In the genomic region with DNA sequence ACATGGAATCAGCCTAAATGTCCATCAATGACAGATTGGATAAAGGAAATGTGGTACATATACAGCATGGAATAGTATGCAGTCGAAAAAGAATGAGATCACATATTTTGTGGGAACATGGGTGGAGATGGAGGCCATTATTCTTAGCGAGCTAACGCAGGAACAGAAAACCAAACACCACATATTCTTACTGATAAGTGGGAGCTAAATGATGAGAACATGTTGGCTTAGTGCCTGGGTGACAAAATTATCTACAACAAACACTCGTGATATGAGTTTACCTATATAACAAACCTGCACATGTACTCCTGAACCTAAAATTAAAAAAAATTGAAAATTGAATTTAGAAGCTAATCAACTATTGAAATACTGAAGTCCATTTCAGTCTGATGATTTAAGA, we compare ENCODE assay signal across 40 cellular contexts. TPM values are rescaled to one million over a fixed set of nuclear protein-coding genes. Genes with fewer than 3 reads are reported as not detected.
"Had no signal": no experiment of that assay in that cellular context is flagged by ENCODE, and none has a peak within 500 bp of the region (broad histone marks: within the 10 kb centered on the region; RNA-seq: fewer than 3 reads in every experiment).

No MANE protein-coding gene starts in this region.

- DNase-seq: activated B cell treated with CpG ODN at 0.5 μM for 24 hours; activated CD4-positive, alpha-beta memory T cell treated with anti-CD3 and anti-CD28 coated beads for 36 hours; activated CD4-positive, alpha-beta T cell treated with anti-CD3 and anti-CD28 coated beads for 4 hours; activated CD4-positive, alpha-beta T cell treated with anti-CD3 and anti-CD28 coated beads, Interleukin-2, amount 10 ng/mL, durations not matched to agents 24 days and 14 days; activated CD4-positive, alpha-beta T cell treated with anti-CD3 and anti-CD28 coated beads, Interleukin-2, amount 50 U/mL, for 1 hour; activated CD4-positive, alpha-beta T cell treated with anti-CD3 and anti-CD28 coated beads, Interleukin-2, amount 50 U/mL, for 4 hours; activated CD4-positive, CD25-positive, alpha-beta regulatory T cell treated with anti-CD3 and anti-CD28 coated beads, Interleukin-2, amount 50 U/mL, for 72 hours; activated CD8-positive, alpha-beta memory T cell treated with anti-CD3 and anti-CD28 coated beads, Interleukin-2, amount 50 U/mL, for 4 hours; activated CD8-positive, alpha-beta T cell treated with anti-CD3 and anti-CD28 coated beads for 36 hours; activated effector memory CD4-positive, alpha-beta T cell treated with Interleukin-2 at 50 U/mL for 16 hours; activated gamma-delta T cell; activated naive CD4-positive, alpha-beta T cell treated with anti-CD3 and anti-CD28 coated beads, Interleukin-2, amount 10 ng/mL, durations not matched to agents 7 days and 5 days; activated naive CD4-positive, alpha-beta T cell treated with Interleukin-2 at 50 U/mL for 16 hours; activated naive CD8-positive, alpha-beta T cell treated with anti-CD3 and anti-CD28 coated beads, Interleukin-2, amount 10 ng/mL, durations not matched to agents 7 days and 5 days; activated naive CD8-positive, alpha-beta T cell treated with anti-CD3 and anti-CD28 coated beads, Interleukin-2, amount 50 U/mL, for 24 hours; activated T-cell treated with anti-CD3 and anti-CD28 coated beads for 4 hours; activated T-cell treated with anti-CD3 and anti-CD28 coated beads, Interleukin-2, amount 50 U/mL, for 1 hour; activated T-cell treated with anti-CD3 and anti-CD28 coated beads, Interleukin-2, amount 50 U/mL, for 4 hours; activated T-cell treated with anti-CD3 and anti-CD28 coated beads, Interleukin-2, amount 50 U/mL, for 72 hours; amygdala; anterior cingulate cortex; caudate nucleus; cerebellar nuclear complex; T-helper 17 cell; T-helper 9 cell had no signal

- H3K27ac ChIP-seq: ascending aorta, cardiac muscle cell, VCaP had no signal

- H3K4me3 ChIP-seq: ascending aorta, cardiac muscle cell had no signal

- H3K27me3 Mint-ChIP-seq: activated naive CD4-positive, alpha-beta T cell treated with anti-CD3 and anti-CD28 coated beads, Interleukin-2, amount 50 U/mL, for 24 hours had no signal

- FAIRE-seq: bronchial epithelial cell, TTC549 had no signal

- H3K9me3 Mint-ChIP-seq: activated B cell treated with CpG ODN at 0.5 μM for 24 hours; activated CD4-positive, alpha-beta memory T cell treated with anti-CD3 and anti-CD28 coated beads for 36 hours; activated CD8-positive, alpha-beta T cell treated with anti-CD3 and anti-CD28 coated beads for 36 hours; activated naive CD4-positive, alpha-beta T cell treated with anti-CD3 and anti-CD28 coated beads, Interleukin-2, amount 10 ng/mL, durations not matched to agents 7 days and 5 days; activated naive CD4-positive, alpha-beta T cell treated with anti-CD3 and anti-CD28 coated beads, Interleukin-2, amount 50 U/mL, for 24 hours; activated naive CD8-positive, alpha-beta T cell treated with anti-CD3 and anti-CD28 coated beads, Interleukin-2, amount 50 U/mL, for 24 hours; activated T-cell treated with anti-CD3 and anti-CD28 coated beads, Interleukin-2, amount 50 U/mL, for 4 hours; activated T-cell treated with anti-CD3 and anti-CD28 coated beads, Interleukin-2, amount 50 U/mL, for 72 hours; activated T-helper 2 cell treated with anti-CD3 and anti-CD28 coated beads, Interferon-gamma antibody, Interleukin-2, Interleukin-4, amounts not matched to agents 10 μg/mL and 5 μg/mL and 100 μg/mL, durations not matched to agents 14 hours and 24 hours and 36 hours; central memory CD8-positive, alpha-beta T cell had no signal

- H3K4me3 Mint-ChIP-seq: activated B cell treated with CpG ODN at 0.5 μM for 24 hours; activated CD4-positive, alpha-beta memory T cell treated with anti-CD3 and anti-CD28 coated beads for 36 hours; activated CD4-positive, alpha-beta T cell treated with anti-CD3 and anti-CD28 coated beads, Interleukin-2, amount 10 ng/mL, durations not matched to agents 24 days and 14 days; activated CD8-positive, alpha-beta T cell treated with anti-CD3 and anti-CD28 coated beads for 36 hours; activated naive CD4-positive, alpha-beta T cell treated with anti-CD3 and anti-CD28 coated beads, Interleukin-2, amount 10 ng/mL, durations not matched to agents 7 days and 5 days; activated naive CD4-positive, alpha-beta T cell treated with anti-CD3 and anti-CD28 coated beads, Interleukin-2, amount 50 U/mL, for 24 hours; activated naive CD8-positive, alpha-beta T cell; activated naive CD8-positive, alpha-beta T cell treated with anti-CD3 and anti-CD28 coated beads, Interleukin-2, amount 10 ng/mL, durations not matched to agents 7 days and 5 days; activated naive CD8-positive, alpha-beta T cell treated with anti-CD3 and anti-CD28 coated beads, Interleukin-2, amount 50 U/mL, for 24 hours; activated T-cell treated with anti-CD3 and anti-CD28 coated beads, Interleukin-2, amount 50 U/mL, for 4 hours; activated T-cell treated with anti-CD3 and anti-CD28 coated beads, Interleukin-2, amount 50 U/mL, for 72 hours; brain; central memory CD8-positive, alpha-beta T cell; T-helper 17 cell had no signal

- H3K4me1 ChIP-seq: ascending aorta had no signal

- H3K9me3 ChIP-seq: ascending aorta had no signal

- H3K27ac Mint-ChIP-seq: activated B cell treated with CpG ODN at 0.5 μM for 24 hours; activated CD4-positive, alpha-beta memory T cell treated with anti-CD3 and anti-CD28 coated beads for 36 hours; activated CD4-positive, alpha-beta T cell treated with anti-CD3 and anti-CD28 coated beads, Interleukin-2, amount 10 ng/mL, durations not matched to agents 24 days and 14 days; activated CD8-positive, alpha-beta T cell treated with anti-CD3 and anti-CD28 coated beads for 36 hours; activated naive CD4-positive, alpha-beta T cell treated with anti-CD3 and anti-CD28 coated beads, Interleukin-2, amount 10 ng/mL, durations not matched to agents 7 days and 5 days; activated naive CD4-positive, alpha-beta T cell treated with anti-CD3 and anti-CD28 coated beads, Interleukin-2, amount 50 U/mL, for 24 hours; activated naive CD8-positive, alpha-beta T cell; activated naive CD8-positive, alpha-beta T cell treated with anti-CD3 and anti-CD28 coated beads, Interleukin-2, amount 10 ng/mL, durations not matched to agents 7 days and 5 days; activated naive CD8-positive, alpha-beta T cell treated with anti-CD3 and anti-CD28 coated beads, Interleukin-2, amount 50 U/mL, for 24 hours; activated T-cell treated with anti-CD3 and anti-CD28 coated beads, Interleukin-2, amount 50 U/mL, for 72 hours; activated T-helper 2 cell treated with anti-CD3 and anti-CD28 coated beads, Interferon-gamma antibody, Interleukin-2, Interleukin-4, amounts not matched to agents 10 μg/mL and 5 μg/mL and 100 μg/mL, durations not matched to agents 14 hours and 24 hours and 36 hours; T-helper 17 cell had no signal

- ATAC-seq: activated CD8-positive, alpha-beta T cell treated with anti-CD3 and anti-CD28 coated beads for 36 hours; activated naive CD8-positive, alpha-beta T cell treated with anti-CD3 and anti-CD28 coated beads, Interleukin-2, amount 50 U/mL, for 24 hours; activated T-cell treated with anti-CD3 and anti-CD28 coated beads, Interleukin-2, amount 50 U/mL, for 4 hours; activated T-cell treated with anti-CD3 and anti-CD28 coated beads, Interleukin-2, amount 50 U/mL, for 72 hours; T-helper 17 cell had no signal

- H3K27me3 ChIP-seq: ascending aorta, cardiac muscle cell had no signal

- H3K36me3 Mint-ChIP-seq: activated CD4-positive, alpha-beta memory T cell treated with anti-CD3 and anti-CD28 coated beads for 36 hours; activated naive CD4-positive, alpha-beta T cell treated with anti-CD3 and anti-CD28 coated beads, Interleukin-2, amount 10 ng/mL, durations not matched to agents 7 days and 5 days; activated naive CD4-positive, alpha-beta T cell treated with anti-CD3 and anti-CD28 coated beads, Interleukin-2, amount 50 U/mL, for 24 hours; activated naive CD8-positive, alpha-beta T cell; activated naive CD8-positive, alpha-beta T cell treated with anti-CD3 and anti-CD28 coated beads, Interleukin-2, amount 10 ng/mL, durations not matched to agents 7 days and 5 days; brain had no signal

- H3K4me1 Mint-ChIP-seq: activated B cell treated with CpG ODN at 0.5 μM for 24 hours; activated CD4-positive, alpha-beta T cell treated with anti-CD3 and anti-CD28 coated beads, Interleukin-2, amount 10 ng/mL, durations not matched to agents 24 days and 14 days; activated naive CD4-positive, alpha-beta T cell treated with anti-CD3 and anti-CD28 coated beads, Interleukin-2, amount 10 ng/mL, durations not matched to agents 7 days and 5 days; activated naive CD4-positive, alpha-beta T cell treated with anti-CD3 and anti-CD28 coated beads, Interleukin-2, amount 50 U/mL, for 24 hours; activated naive CD8-positive, alpha-beta T cell treated with anti-CD3 and anti-CD28 coated beads, Interleukin-2, amount 10 ng/mL, durations not matched to agents 7 days and 5 days; activated naive CD8-positive, alpha-beta T cell treated with anti-CD3 and anti-CD28 coated beads, Interleukin-2, amount 50 U/mL, for 24 hours; brain; central memory CD8-positive, alpha-beta T cell; T-helper 17 cell had no signal

- H3K36me3 ChIP-seq: ascending aorta, cardiac muscle cell had no signal

RNA-seq across cellular contexts. Expression of a gene that starts 6.1 kb away (rescaled TPM):
- total RNA-seq: activated B cell treated with CpG ODN at 0.5 μM for 24 hours; activated CD4-positive, alpha-beta memory T cell treated with anti-CD3 and anti-CD28 coated beads for 36 hours; activated CD4-positive, alpha-beta T cell treated with anti-CD3 and anti-CD28 coated beads, Interleukin-2, amount 10 ng/mL, durations not matched to agents 24 days and 14 days; activated CD8-positive, alpha-beta memory T cell treated with anti-CD3 and anti-CD28 coated beads for 36 hours; activated CD8-positive, alpha-beta T cell treated with anti-CD3 and anti-CD28 coated beads for 36 hours; activated naive CD8-positive, alpha-beta T cell treated with anti-CD3 and anti-CD28 coated beads, Interleukin-2, amount 10 ng/mL, durations not matched to agents 7 days and 5 days; activated T-cell treated with anti-CD3 and anti-CD28 coated beads, Interleukin-2, amount 50 U/mL, for 4 hours; activated T-cell treated with anti-CD3 and anti-CD28 coated beads, Interleukin-2, amount 50 U/mL, for 72 hours; activated T-helper 2 cell treated with anti-CD3 and anti-CD28 coated beads, Interferon-gamma antibody, Interleukin-2, Interleukin-4, amounts not matched to agents 10 μg/mL and 5 μg/mL and 100 μg/mL, durations not matched to agents 14 hours and 24 hours and 36 hours; ascending aorta; bronchial epithelial cell; cardiac muscle cell; chondrocyte; T-helper 1 cell treated with Interleukin-12 subunit alpha and Interleukin-12 subunit beta and Interleukin-4 antibody, amounts not matched to agents 30 ng/mL and 1 ng/mL, for 36 hours; T-helper 17 cell; T-helper 2 cell treated with Interferon-gamma antibody and Interleukin-4, amounts not matched to agents 100 ng/mL and 5 ng/mL, for 36 hours had no signal
- polyA plus RNA-seq: cardiac muscle cell had no signal

RNA-seq across cellular contexts. Expression of a gene that starts 28.3 kb away (rescaled TPM):
- total RNA-seq: activated B cell treated with CpG ODN at 0.5 μM for 24 hours; activated CD4-positive, alpha-beta memory T cell treated with anti-CD3 and anti-CD28 coated beads for 36 hours; activated CD4-positive, alpha-beta T cell treated with anti-CD3 and anti-CD28 coated beads, Interleukin-2, amount 10 ng/mL, durations not matched to agents 24 days and 14 days; activated CD8-positive, alpha-beta memory T cell treated with anti-CD3 and anti-CD28 coated beads for 36 hours; activated CD8-positive, alpha-beta T cell treated with anti-CD3 and anti-CD28 coated beads for 36 hours; activated naive CD8-positive, alpha-beta T cell treated with anti-CD3 and anti-CD28 coated beads, Interleukin-2, amount 10 ng/mL, durations not matched to agents 7 days and 5 days; activated T-cell treated with anti-CD3 and anti-CD28 coated beads, Interleukin-2, amount 50 U/mL, for 4 hours; activated T-cell treated with anti-CD3 and anti-CD28 coated beads, Interleukin-2, amount 50 U/mL, for 72 hours; activated T-helper 2 cell treated with anti-CD3 and anti-CD28 coated beads, Interferon-gamma antibody, Interleukin-2, Interleukin-4, amounts not matched to agents 10 μg/mL and 5 μg/mL and 100 μg/mL, durations not matched to agents 14 hours and 24 hours and 36 hours; ascending aorta; bronchial epithelial cell; cardiac muscle cell; chondrocyte; T-helper 1 cell treated with Interleukin-12 subunit alpha and Interleukin-12 subunit beta and Interleukin-4 antibody, amounts not matched to agents 30 ng/mL and 1 ng/mL, for 36 hours; T-helper 17 cell; T-helper 2 cell treated with Interferon-gamma antibody and Interleukin-4, amounts not matched to agents 100 ng/mL and 5 ng/mL, for 36 hours had no signal
- polyA plus RNA-seq: adipose tissue, cardiac muscle cell had no signal

RNA-seq across cellular contexts. Expression of a gene that starts 38.4 kb away (rescaled TPM):
- total RNA-seq: activated CD4-positive, alpha-beta memory T cell treated with anti-CD3 and anti-CD28 coated beads for 36 hours; activated CD4-positive, alpha-beta T cell treated with anti-CD3 and anti-CD28 coated beads, Interleukin-2, amount 10 ng/mL, durations not matched to agents 24 days and 14 days; activated CD8-positive, alpha-beta memory T cell treated with anti-CD3 and anti-CD28 coated beads for 36 hours; activated CD8-positive, alpha-beta T cell treated with anti-CD3 and anti-CD28 coated beads for 36 hours; activated naive CD8-positive, alpha-beta T cell treated with anti-CD3 and anti-CD28 coated beads, Interleukin-2, amount 10 ng/mL, durations not matched to agents 7 days and 5 days; activated T-cell treated with anti-CD3 and anti-CD28 coated beads, Interleukin-2, amount 50 U/mL, for 4 hours; activated T-cell treated with anti-CD3 and anti-CD28 coated beads, Interleukin-2, amount 50 U/mL, for 72 hours; activated T-helper 2 cell treated with anti-CD3 and anti-CD28 coated beads, Interferon-gamma antibody, Interleukin-2, Interleukin-4, amounts not matched to agents 10 μg/mL and 5 μg/mL and 100 μg/mL, durations not matched to agents 14 hours and 24 hours and 36 hours; ascending aorta; cardiac muscle cell; chondrocyte; T-helper 1 cell treated with Interleukin-12 subunit alpha and Interleukin-12 subunit beta and Interleukin-4 antibody, amounts not matched to agents 30 ng/mL and 1 ng/mL, for 36 hours; T-helper 2 cell treated with Interferon-gamma antibody and Interleukin-4, amounts not matched to agents 100 ng/mL and 5 ng/mL, for 36 hours had no signal
- polyA plus RNA-seq: cardiac muscle cell had no signal
